ENCODE assay signal across 2 cellular contexts in the genomic region with DNA sequence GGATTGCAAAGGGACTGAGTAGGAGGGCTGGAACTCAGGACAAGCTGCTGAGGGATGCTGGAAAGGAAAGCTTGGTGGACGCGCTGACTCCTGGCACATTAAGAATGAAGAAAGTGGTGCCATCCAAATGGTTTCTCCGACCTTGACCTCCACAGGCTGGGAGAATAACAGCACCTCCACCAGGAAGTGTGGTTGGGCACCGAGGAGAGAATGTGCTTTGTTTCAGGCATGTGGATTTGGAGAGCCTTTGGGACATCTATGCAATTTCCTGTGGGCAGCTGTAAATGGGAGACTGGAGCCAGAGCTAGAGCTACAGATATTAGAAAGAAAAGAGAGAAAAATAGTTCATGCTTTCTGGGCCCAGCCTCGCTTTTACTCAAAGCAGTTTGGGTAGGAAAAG.
TF ChIP-seq lines count a peak whose summit lies in the region.

No MANE protein-coding gene starts in this region.

TF ChIP-seq in SK-N-SH, 30 proteins besides CTCF, POLR2A, EP300 and RAD21 (continued from another document):
- TF ChIP-seq, protein P1, sequence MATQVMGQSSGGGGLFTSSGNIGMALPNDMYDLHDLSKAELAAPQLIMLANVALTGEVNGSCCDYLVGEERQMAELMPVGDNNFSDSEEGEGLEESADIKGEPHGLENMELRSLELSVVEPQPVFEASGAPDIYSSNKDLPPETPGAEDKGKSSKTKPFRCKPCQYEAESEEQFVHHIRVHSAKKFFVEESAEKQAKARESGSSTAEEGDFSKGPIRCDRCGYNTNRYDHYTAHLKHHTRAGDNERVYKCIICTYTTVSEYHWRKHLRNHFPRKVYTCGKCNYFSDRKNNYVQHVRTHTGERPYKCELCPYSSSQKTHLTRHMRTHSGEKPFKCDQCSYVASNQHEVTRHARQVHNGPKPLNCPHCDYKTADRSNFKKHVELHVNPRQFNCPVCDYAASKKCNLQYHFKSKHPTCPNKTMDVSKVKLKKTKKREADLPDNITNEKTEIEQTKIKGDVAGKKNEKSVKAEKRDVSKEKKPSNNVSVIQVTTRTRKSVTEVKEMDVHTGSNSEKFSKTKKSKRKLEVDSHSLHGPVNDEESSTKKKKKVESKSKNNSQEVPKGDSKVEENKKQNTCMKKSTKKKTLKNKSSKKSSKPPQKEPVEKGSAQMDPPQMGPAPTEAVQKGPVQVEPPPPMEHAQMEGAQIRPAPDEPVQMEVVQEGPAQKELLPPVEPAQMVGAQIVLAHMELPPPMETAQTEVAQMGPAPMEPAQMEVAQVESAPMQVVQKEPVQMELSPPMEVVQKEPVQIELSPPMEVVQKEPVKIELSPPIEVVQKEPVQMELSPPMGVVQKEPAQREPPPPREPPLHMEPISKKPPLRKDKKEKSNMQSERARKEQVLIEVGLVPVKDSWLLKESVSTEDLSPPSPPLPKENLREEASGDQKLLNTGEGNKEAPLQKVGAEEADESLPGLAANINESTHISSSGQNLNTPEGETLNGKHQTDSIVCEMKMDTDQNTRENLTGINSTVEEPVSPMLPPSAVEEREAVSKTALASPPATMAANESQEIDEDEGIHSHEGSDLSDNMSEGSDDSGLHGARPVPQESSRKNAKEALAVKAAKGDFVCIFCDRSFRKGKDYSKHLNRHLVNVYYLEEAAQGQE (IDR thresholded peaks at IDR 0.05; ENCODE audit: low read depth, low read length): no peak
- TF ChIP-seq RFX5 (IDR thresholded peaks at IDR 0.05; ENCODE audit: low read length): no peak
- TF ChIP-seq, protein P2, sequence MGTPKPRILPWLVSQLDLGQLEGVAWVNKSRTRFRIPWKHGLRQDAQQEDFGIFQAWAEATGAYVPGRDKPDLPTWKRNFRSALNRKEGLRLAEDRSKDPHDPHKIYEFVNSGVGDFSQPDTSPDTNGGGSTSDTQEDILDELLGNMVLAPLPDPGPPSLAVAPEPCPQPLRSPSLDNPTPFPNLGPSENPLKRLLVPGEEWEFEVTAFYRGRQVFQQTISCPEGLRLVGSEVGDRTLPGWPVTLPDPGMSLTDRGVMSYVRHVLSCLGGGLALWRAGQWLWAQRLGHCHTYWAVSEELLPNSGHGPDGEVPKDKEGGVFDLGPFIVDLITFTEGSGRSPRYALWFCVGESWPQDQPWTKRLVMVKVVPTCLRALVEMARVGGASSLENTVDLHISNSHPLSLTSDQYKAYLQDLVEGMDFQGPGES (IDR thresholded peaks at IDR 0.05; ENCODE audit: low read depth, low read length): no peak
- TF ChIP-seq CHD2 (IDR thresholded peaks at IDR 0.05; ENCODE audit: low read length, partially characterized antibody): no peak
- TF ChIP-seq, protein P3, sequence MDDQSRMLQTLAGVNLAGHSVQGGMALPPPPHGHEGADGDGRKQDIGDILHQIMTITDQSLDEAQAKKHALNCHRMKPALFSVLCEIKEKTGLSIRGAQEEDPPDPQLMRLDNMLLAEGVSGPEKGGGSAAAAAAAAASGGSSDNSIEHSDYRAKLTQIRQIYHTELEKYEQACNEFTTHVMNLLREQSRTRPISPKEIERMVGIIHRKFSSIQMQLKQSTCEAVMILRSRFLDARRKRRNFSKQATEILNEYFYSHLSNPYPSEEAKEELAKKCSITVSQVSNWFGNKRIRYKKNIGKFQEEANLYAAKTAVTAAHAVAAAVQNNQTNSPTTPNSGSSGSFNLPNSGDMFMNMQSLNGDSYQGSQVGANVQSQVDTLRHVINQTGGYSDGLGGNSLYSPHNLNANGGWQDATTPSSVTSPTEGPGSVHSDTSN (IDR thresholded peaks at IDR 0.05): no peak
- no peak for TF ChIP-seq ELF1 (IDR thresholded peaks at IDR 0.05)
- TF ChIP-seq EZH2phosphoT487 (IDR thresholded peaks at IDR 0.05; ENCODE audit: borderline replicate concordance, low read depth): no peak
- TF ChIP-seq FOXM1 (IDR thresholded peaks at IDR 0.05; ENCODE audit: low read depth): no peak
- TF ChIP-seq, protein P4, sequence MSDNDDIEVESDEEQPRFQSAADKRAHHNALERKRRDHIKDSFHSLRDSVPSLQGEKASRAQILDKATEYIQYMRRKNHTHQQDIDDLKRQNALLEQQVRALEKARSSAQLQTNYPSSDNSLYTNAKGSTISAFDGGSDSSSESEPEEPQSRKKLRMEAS (IDR thresholded peaks at IDR 0.05; ENCODE audit: low read depth): no peak
- TF ChIP-seq, protein P5, sequence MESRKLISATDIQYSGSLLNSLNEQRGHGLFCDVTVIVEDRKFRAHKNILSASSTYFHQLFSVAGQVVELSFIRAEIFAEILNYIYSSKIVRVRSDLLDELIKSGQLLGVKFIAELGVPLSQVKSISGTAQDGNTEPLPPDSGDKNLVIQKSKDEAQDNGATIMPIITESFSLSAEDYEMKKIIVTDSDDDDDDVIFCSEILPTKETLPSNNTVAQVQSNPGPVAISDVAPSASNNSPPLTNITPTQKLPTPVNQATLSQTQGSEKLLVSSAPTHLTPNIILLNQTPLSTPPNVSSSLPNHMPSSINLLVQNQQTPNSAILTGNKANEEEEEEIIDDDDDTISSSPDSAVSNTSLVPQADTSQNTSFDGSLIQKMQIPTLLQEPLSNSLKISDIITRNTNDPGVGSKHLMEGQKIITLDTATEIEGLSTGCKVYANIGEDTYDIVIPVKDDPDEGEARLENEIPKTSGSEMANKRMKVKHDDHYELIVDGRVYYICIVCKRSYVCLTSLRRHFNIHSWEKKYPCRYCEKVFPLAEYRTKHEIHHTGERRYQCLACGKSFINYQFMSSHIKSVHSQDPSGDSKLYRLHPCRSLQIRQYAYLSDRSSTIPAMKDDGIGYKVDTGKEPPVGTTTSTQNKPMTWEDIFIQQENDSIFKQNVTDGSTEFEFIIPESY (IDR thresholded peaks at IDR 0.05; ENCODE audit: borderline replicate concordance, low read depth): no peak
- TF ChIP-seq, protein P6, sequence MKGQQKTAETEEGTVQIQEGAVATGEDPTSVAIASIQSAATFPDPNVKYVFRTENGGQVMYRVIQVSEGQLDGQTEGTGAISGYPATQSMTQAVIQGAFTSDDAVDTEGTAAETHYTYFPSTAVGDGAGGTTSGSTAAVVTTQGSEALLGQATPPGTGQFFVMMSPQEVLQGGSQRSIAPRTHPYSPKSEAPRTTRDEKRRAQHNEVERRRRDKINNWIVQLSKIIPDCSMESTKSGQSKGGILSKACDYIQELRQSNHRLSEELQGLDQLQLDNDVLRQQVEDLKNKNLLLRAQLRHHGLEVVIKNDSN (IDR thresholded peaks at IDR 0.05; ENCODE audit: borderline replicate concordance, low read depth): no peak
- no peak for TF ChIP-seq YY1 (IDR thresholded peaks at IDR 0.05; ENCODE audit: low read depth)
- TF ChIP-seq GABPA (IDR thresholded peaks at IDR 0.05; ENCODE audit: low read depth): no peak

TF ChIP-seq in SK-N-SH treated with all-trans-retinoic acid at 6 μM for 48 hours, 23 proteins besides CTCF, POLR2A, EP300 and RAD21 (continued from another document):
- TF ChIP-seq SNAI2 (CRISPR knock-in tag; IDR thresholded peaks at IDR 0.05) (no peak), ARNTL (CRISPR knock-in tag; IDR thresholded peaks at IDR 0.05; ENCODE audit: borderline replicate concordance, low read depth) (no peak), GLIS3 (CRISPR knock-in tag; IDR thresholded peaks at IDR 0.05) (no peak), ZNF565 (CRISPR knock-in tag; conservative IDR thresholded peaks at IDR 0.05; ENCODE audit: low read depth) (no peak), ESRRG (CRISPR knock-in tag; IDR thresholded peaks at IDR 0.05) (no peak), ISL1 (CRISPR knock-in tag; IDR thresholded peaks at IDR 0.05) (no peak), ZC3H10 (CRISPR knock-in tag; IDR thresholded peaks at IDR 0.05) (no peak), PPARA (CRISPR knock-in tag; IDR thresholded peaks at IDR 0.05; ENCODE audit: borderline replicate concordance) (no peak)
- TF ChIP-seq, protein P7, sequence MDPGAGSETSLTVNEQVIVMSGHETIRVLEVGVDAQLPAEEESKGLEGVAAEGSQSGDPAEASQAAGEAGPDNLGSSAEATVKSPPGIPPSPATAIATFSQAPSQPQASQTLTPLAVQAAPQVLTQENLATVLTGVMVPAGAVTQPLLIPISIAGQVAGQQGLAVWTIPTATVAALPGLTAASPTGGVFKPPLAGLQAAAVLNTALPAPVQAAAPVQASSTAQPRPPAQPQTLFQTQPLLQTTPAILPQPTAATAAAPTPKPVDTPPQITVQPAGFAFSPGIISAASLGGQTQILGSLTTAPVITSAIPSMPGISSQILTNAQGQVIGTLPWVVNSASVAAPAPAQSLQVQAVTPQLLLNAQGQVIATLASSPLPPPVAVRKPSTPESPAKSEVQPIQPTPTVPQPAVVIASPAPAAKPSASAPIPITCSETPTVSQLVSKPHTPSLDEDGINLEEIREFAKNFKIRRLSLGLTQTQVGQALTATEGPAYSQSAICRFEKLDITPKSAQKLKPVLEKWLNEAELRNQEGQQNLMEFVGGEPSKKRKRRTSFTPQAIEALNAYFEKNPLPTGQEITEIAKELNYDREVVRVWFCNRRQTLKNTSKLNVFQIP (CRISPR knock-in tag; IDR thresholded peaks at IDR 0.05; ENCODE audit: borderline replicate concordance, low read depth): no peak
- TF ChIP-seq, protein P8, sequence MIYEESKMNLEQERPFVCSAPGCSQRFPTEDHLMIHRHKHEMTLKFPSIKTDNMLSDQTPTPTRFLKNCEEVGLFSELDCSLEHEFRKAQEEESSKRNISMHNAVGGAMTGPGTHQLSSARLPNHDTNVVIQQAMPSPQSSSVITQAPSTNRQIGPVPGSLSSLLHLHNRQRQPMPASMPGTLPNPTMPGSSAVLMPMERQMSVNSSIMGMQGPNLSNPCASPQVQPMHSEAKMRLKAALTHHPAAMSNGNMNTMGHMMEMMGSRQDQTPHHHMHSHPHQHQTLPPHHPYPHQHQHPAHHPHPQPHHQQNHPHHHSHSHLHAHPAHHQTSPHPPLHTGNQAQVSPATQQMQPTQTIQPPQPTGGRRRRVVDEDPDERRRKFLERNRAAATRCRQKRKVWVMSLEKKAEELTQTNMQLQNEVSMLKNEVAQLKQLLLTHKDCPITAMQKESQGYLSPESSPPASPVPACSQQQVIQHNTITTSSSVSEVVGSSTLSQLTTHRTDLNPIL (CRISPR knock-in tag; IDR thresholded peaks at IDR 0.05; ENCODE audit: low read depth): no peak
